Comparison of ENCODE assay signal across 1 cellular context in genomic region chr1:162033445-162033844, GRCh38.
TF ChIP-seq lines count a peak whose summit lies in the region.

No MANE protein-coding gene starts in this region.

TF ChIP-seq in HepG2, 621 proteins besides CTCF, POLR2A, EP300 and RAD21 (continued from another document):
- no peak for TF ChIP-seq ZBED4 (CRISPR knock-in tag; IDR thresholded peaks at IDR 0.05; ENCODE audit: borderline replicate concordance)
